In genomic region chr13:97391201-97391600, GRCh38 we compare ENCODE assay signal across 22 cellular contexts.
"Had no signal": no experiment of that assay in that cellular context is flagged by ENCODE, and none has a peak within 500 bp of the region (broad histone marks: within the 10 kb centered on the region; RNA-seq: fewer than 3 reads in every experiment).

No MANE protein-coding gene starts in this region.

- DNase-seq: activated naive CD4-positive, alpha-beta T cell treated with Interleukin-2 at 50 U/mL for 16 hours; activated naive CD8-positive, alpha-beta T cell treated with anti-CD3 and anti-CD28 coated beads, Interleukin-2, amount 50 U/mL, for 24 hours; body of pancreas; central memory CD4-positive, alpha-beta T cell; cortex of kidney; effector CD4-positive, alpha-beta T cell; gastrocnemius medialis; heart right ventricle; left colon; naive B cell; ovary; sigmoid colon; stimulated activated CD4-positive, alpha-beta T cell treated with anti-CD3 and anti-CD28 coated beads, Interleukin-12 subunit alpha, Interleukin-12 subunit beta, amount 100 ng/mL, for 4 hours; stimulated activated CD4-positive, alpha-beta T cell treated with anti-CD3 and anti-CD28 coated beads, Interleukin-2, amount 100 ng/mL, for 24 hours; T-helper 1 cell; T1000; tibial artery had no signal

- H3K36me3 ChIP-seq: ovary had no signal

- H3K4me3 ChIP-seq: body of pancreas, esophagus muscularis mucosa, gastrocnemius medialis, heart right ventricle, neural progenitor cell, ovary, sigmoid colon, tibial artery had no signal

- H3K4me1 ChIP-seq: gastrocnemius medialis, neural progenitor cell, tibial artery had no signal

- H3K4me2 ChIP-seq: neural progenitor cell had no signal

- H2AFZ ChIP-seq: neural progenitor cell had no signal

- H3K27me3 ChIP-seq: body of pancreas, esophagus muscularis mucosa, gastrocnemius medialis, heart right ventricle, neural progenitor cell, ovary, sigmoid colon, tibial artery had no signal

- ATAC-seq: activated CD4-positive, CD25-positive, alpha-beta regulatory T cell treated with anti-CD3 and anti-CD28 coated beads, Interleukin-2, amount 50 U/mL, for 24 hours; activated naive CD8-positive, alpha-beta T cell treated with anti-CD3 and anti-CD28 coated beads, Interleukin-2, amount 50 U/mL, for 24 hours; activated T-helper 17 cell treated with anti-CD3 and anti-CD28 coated beads, Interleukin-2, amount 50 U/mL, for 72 hours; body of pancreas; gastrocnemius medialis; heart right ventricle; left colon; stimulated activated memory B cell treated with anti-CD40 and anti-IgM and Interleukin-4, amounts not matched to agents 10 μg/mL and 1 μg/mL and 100 μg/mL, for 72 hours had no signal

- H3K9ac ChIP-seq: neural progenitor cell had no signal

- H3K9me3 ChIP-seq: body of pancreas, esophagus muscularis mucosa, gastrocnemius medialis, heart right ventricle, ovary, sigmoid colon, tibial artery had no signal

- H3K27ac ChIP-seq: body of pancreas, esophagus muscularis mucosa, gastrocnemius medialis, heart right ventricle, neural progenitor cell, ovary, sigmoid colon, tibial artery had no signal
